In genomic region chr6:73309534-73309783, GRCh38 we compare ENCODE assay signal across 8 cellular contexts. TPM values are rescaled to one million over a fixed set of nuclear protein-coding genes. Genes with fewer than 3 reads are reported as not detected.
DNase-seq lines count a peak whose midpoint lies in the region; ATAC-seq and TF ChIP-seq lines count a peak whose summit lies in the region.

No MANE protein-coding gene starts in this region.

- no peaks in the 10 kb centered on the region for H3K36me3 ChIP-seq in ACC112 (ENCODE audit: insufficient read depth, low read length)
- H3K36me3 ChIP-seq in stomach, result no peaks in the 10 kb centered on the region

- CTCF ChIA-PET in activated CD4-positive, alpha-beta memory T cell treated with anti-CD3 and anti-CD28 coated beads for 36 hours (lab: Charles Lee), result interaction anchor here (0.6 to 3.4 kb wide), 8 partner anchors 18 to 141 kb away, joined by 3 to 15 read pairs (median 3); no protein-coding TSS in a partner anchor

- H3K4me3 Mint-ChIP-seq in activated CD4-positive, alpha-beta memory T cell treated with anti-CD3 and anti-CD28 coated beads for 36 hours, result peak overlapping the region; percentile 91

- peaks cover 9% of the 10 kb centered on the region for H3K4me1 ChIP-seq in ACC112 (ENCODE audit: control insufficient read depth, insufficient read depth, low read length, unreplicated experiment)
- peaks cover 0 to 30% (median 21%) of the 10 kb centered on the region in 4 donors for H3K4me1 ChIP-seq in stomach

- peak; percentile 40 for ATAC-seq in GM21723 (IDR thresholded peaks at IDR 0.05; ENCODE audit: unreplicated experiment)
- ATAC-seq in GM21390 (IDR thresholded peaks at IDR 0.05; ENCODE audit: unreplicated experiment), result no peak

- DNase-seq in activated CD4-positive, alpha-beta memory T cell treated with anti-CD3 and anti-CD28 coated beads for 36 hours, result no peak
- no peak for DNase-seq in stomach
- no peak for DNase-seq in NCI-H82 treated with DMSO at 0.1 percent for 48 hours (lab: John Stamatoyannopoulos, UW; ENCODE audit: unreplicated experiment)
- no peak for DNase-seq in pons (ENCODE audit: low spot score)

- TF ChIP-seq EP300 in stomach (IDR thresholded peaks at IDR 0.05), result no peak

- intact Hi-C loops in activated CD4-positive, alpha-beta memory T cell treated with anti-CD3 and anti-CD28 coated beads for 36 hours (cut with micrococcal nuclease), result loop anchor here (1.0 kb wide), 1 partner anchor 46 kb away; the partner anchor contains the start of gene KHDC1
- intact Hi-C loops in stomach (cut with DNase I; ENCODE audit: low total_unique reads), result no loop called here

- 3 to 7% (median 4%) methylated on average over 13 of the region's 13 CpGs for WGBS in stomach, 5 donors

- POLR2A ChIA-PET in activated CD4-positive, alpha-beta memory T cell treated with anti-CD3 and anti-CD28 coated beads for 36 hours (lab: Charles Lee), result interaction anchor here (0.5 to 0.9 kb wide), 4 partner anchors 20 to 156 kb away, joined by 3 to 4 read pairs (median 3); partner anchors contain the start of gene KHDC1

- H3K9me3 Mint-ChIP-seq in activated CD4-positive, alpha-beta memory T cell treated with anti-CD3 and anti-CD28 coated beads for 36 hours, result no peaks in the 10 kb centered on the region

- peaks cover 4% of the 10 kb centered on the region for H3K36me3 Mint-ChIP-seq in activated CD4-positive, alpha-beta memory T cell treated with anti-CD3 and anti-CD28 coated beads for 36 hours

- no peak for TF ChIP-seq POLR2A in stomach (IDR thresholded peaks at IDR 0.05)

- TF ChIP-seq CTCF in stomach (IDR thresholded peaks at IDR 0.05), result no peak

- H3K4me1 Mint-ChIP-seq in activated CD4-positive, alpha-beta memory T cell treated with anti-CD3 and anti-CD28 coated beads for 36 hours (ENCODE audit: low read depth), result peaks cover 19% of the 10 kb centered on the region

- peak overlapping the region; percentile 77 for H3K27ac Mint-ChIP-seq in activated CD4-positive, alpha-beta memory T cell treated with anti-CD3 and anti-CD28 coated beads for 36 hours

- H3K4me3 ChIP-seq in ACC112 (ENCODE audit: low read depth, low read length), result peak overlapping the region; percentile 92
- peak overlapping the region; percentile 56 for H3K4me3 ChIP-seq in iPS-11a (ENCODE audit: low read depth, low read length)
- H3K4me3 ChIP-seq in stomach, result peak overlapping the region; percentile 63 to 69 (median 67)

- peaks cover 43% of the 10 kb centered on the region for H3K79me2 ChIP-seq in ACC112 (ENCODE audit: control insufficient read depth, insufficient read depth, low read length, unreplicated experiment)

- H3K27ac ChIP-seq in ACC112 (ENCODE audit: low read depth, low read length) (peak overlapping the region; percentile 47), stomach (peak overlapping the region; percentile 5 to 79 (median 61))

- H3K27me3 ChIP-seq in ACC112 (ENCODE audit: insufficient read depth, low read length) (no peaks in the 10 kb centered on the region), stomach (peaks cover 0 to 4% (median under 1%) of the 10 kb centered on the region in 3 donors)

- peak overlapping the region; percentile 84 for H2AFZ ChIP-seq in ACC112 (ENCODE audit: low read length, unreplicated experiment)

- peaks cover 15% of the 10 kb centered on the region for H3K27me3 Mint-ChIP-seq in activated CD4-positive, alpha-beta memory T cell treated with anti-CD3 and anti-CD28 coated beads for 36 hours

- peaks cover 0 to under 1% (median 0%) of the 10 kb centered on the region in 4 donors for H3K9me3 ChIP-seq in stomach

RNA-seq across cellular contexts. Expression of gene DPPA5, which starts 44.6 kb away (rescaled TPM):
- total RNA-seq in activated CD4-positive, alpha-beta memory T cell treated with anti-CD3 and anti-CD28 coated beads for 36 hours, result not detected
- not detected for total RNA-seq in stomach
- polyA plus RNA-seq in stomach, result not detected

RNA-seq across cellular contexts. Expression of gene KHDC1, which starts 46.5 kb away (rescaled TPM):
- 1 to 10 TPM; 4.0 to 4.6 TPM for total RNA-seq in activated CD4-positive, alpha-beta memory T cell treated with anti-CD3 and anti-CD28 coated beads for 36 hours
- 10 to 100 TPM in 1 of 5 donors, 1 to 10 TPM in 3, not detected in 1; 1.8 to 18.7 (median 3.5) TPM for total RNA-seq in stomach
- 1 to 10 TPM in 1 of 3 donors, under 1 TPM in 2; 0.62 to 3.1 (median 0.76) TPM for polyA plus RNA-seq in stomach

RNA-seq across cellular contexts. Expression of gene KHDC3L, which starts 53.0 kb away (rescaled TPM):
- total RNA-seq in activated CD4-positive, alpha-beta memory T cell treated with anti-CD3 and anti-CD28 coated beads for 36 hours, result not detected
- not detected for total RNA-seq in stomach
- polyA plus RNA-seq in stomach, result not detected
